31 cellular contexts compared by ENCODE assay signal in genomic region chr12:131164096-131164872, GRCh38.
DNase-seq lines count a peak whose midpoint lies in the region; ATAC-seq, FAIRE-seq and TF ChIP-seq lines count a peak whose summit lies in the region.
"Had no signal": no experiment of that assay in that cellular context is flagged by ENCODE, and none has a peak within 500 bp of the region (broad histone marks: within the 10 kb centered on the region; RNA-seq: fewer than 3 reads in every experiment).

No MANE protein-coding gene starts in this region.

- no peak overlapping the region for H4K5ac ChIP-seq in H1 (ENCODE audit: insufficient read length, low read depth, low read length)

- peak overlapping the region; percentile 52; the same call in 1 of the 2 replicates for H4K8ac ChIP-seq in H1 (ENCODE audit: extremely low read depth, insufficient read depth, low read length)

- intact Hi-C loops in right cardiac atrium (cut with DNase I), result no loop called here
- intact Hi-C loops in left ventricle myocardium inferior (cut with micrococcal nuclease), result no loop called here

- TF ChIP-seq CTCF in left ventricle myocardium inferior (IDR thresholded peaks at IDR 0.05; ENCODE audit: borderline replicate concordance) (no peak), H1 (IDR thresholded peaks at IDR 0.05; ENCODE audit: control extremely low read depth in 1 of 3, insufficient read depth in 1 of 3, low read depth in 1 of 3, low read length in 3 of 3) (no peak), nephron progenitor cell (IDR thresholded peaks at IDR 0.05) (no peak), RWPE1 (conservative IDR thresholded peaks at IDR 0.05; ENCODE audit: low read depth) (no peak)

- H2BK120ac ChIP-seq in H1 (replicated peaks; ENCODE audit: low read depth, low read length), result no peak overlapping the region

- 92% methylated on average over 24 of the region's 34 CpGs for WGBS in right cardiac atrium
- 94% methylated on average over 18 of the region's 34 CpGs; no CpG with 5 or more reads in 1 of the 2 experiments for WGBS in H1 (ENCODE audit: extremely low coverage in 1 of 2, insufficient coverage in 1 of 2, insufficient read length in 1 of 2, insufficient replicate concordance in 2 of 2, low coverage in 1 of 2, low lambda C conversion rate in 2 of 2, missing lambda C conversion rate in 1 of 2), 2 experiments

- no peak overlapping the region for H3K4ac ChIP-seq in H1 (replicated peaks; ENCODE audit: insufficient read length, low read depth, low read length)

- H3K4me3 ChIP-seq in right cardiac atrium (ENCODE audit: low read length) (no peak overlapping the region), left ventricle myocardium inferior (no peak overlapping the region), H1 (ENCODE audit: extremely low read depth in 1 of 4, insufficient read depth in 2 of 4, low read depth in 3 of 4, low read length in 4 of 4) (no peak overlapping the region)
- H3K4me3 ChIP-seq: MG63, PC-9, right atrium auricular region, spleen had no signal

- H3K79me1 ChIP-seq in H1 (ENCODE audit: low read depth, low read length), result no peaks in the 10 kb centered on the region

- peak; percentile 18 to 37 for ATAC-seq in right cardiac atrium
- ATAC-seq in HG02759 (IDR thresholded peaks at IDR 0.05; ENCODE audit: unreplicated experiment), result no peak
- no peak for ATAC-seq in activated T-cell treated with anti-CD3 and anti-CD28 coated beads, Interleukin-2, amount 50 U/mL, for 4 hours

- no peak overlapping the region for H4K91ac ChIP-seq in H1 (replicated peaks; ENCODE audit: insufficient read length, low read length)

- H3K9me3 ChIP-seq in right cardiac atrium (ENCODE audit: control insufficient read depth, low read length) (no peaks in the 10 kb centered on the region), left ventricle myocardium inferior (replicated peaks) (no peaks in the 10 kb centered on the region), H1 (ENCODE audit: insufficient read depth in 2 of 2, low read depth in 1 of 2, low read length in 1 of 2) (no peaks in the 10 kb centered on the region)
- H3K9me3 ChIP-seq: Caco-2, MG63, right atrium auricular region, spleen had no signal

- H3K9me3 Mint-ChIP-seq in nephron progenitor cell, result no peaks in the 10 kb centered on the region
- H3K9me3 Mint-ChIP-seq in activated T-cell treated with anti-CD3 and anti-CD28 coated beads, Interleukin-2, amount 50 U/mL, for 4 hours, result no peaks in the 10 kb centered on the region
- H3K9me3 Mint-ChIP-seq: activated naive CD4-positive, alpha-beta T cell treated with anti-CD3 and anti-CD28 coated beads, Interleukin-2, amount 50 U/mL, for 72 hours had no signal

- H2BK20ac ChIP-seq in H1 (ENCODE audit: low read length), result no peak overlapping the region

- no peak overlapping the region for H3K4me2 ChIP-seq in H1 (ENCODE audit: insufficient read depth in 1 of 2, low read depth in 2 of 2, low read length in 2 of 2)
- H3K4me2 ChIP-seq: PC-9 had no signal

- H3K4me1 Mint-ChIP-seq in nephron progenitor cell, result no peaks in the 10 kb centered on the region
- H3K4me1 Mint-ChIP-seq in activated T-cell treated with anti-CD3 and anti-CD28 coated beads, Interleukin-2, amount 50 U/mL, for 4 hours (ENCODE audit: low read depth), result no peaks in the 10 kb centered on the region

- CTCF ChIA-PET in H1 (lab: Charles Lee; ENCODE audit: partially characterized antibody) (interaction anchor here (0.6 to 1.1 kb wide), 2 partner anchors 375 to 398 kb away, joined by 3 read pairs; no protein-coding TSS in a partner anchor), RWPE1 (lab: Yijun Ruan, JAX) (interaction anchor here (0.6 to 0.7 kb wide), 2 partner anchors 32 to 658 kb away, joined by 3 to 5 read pairs; no protein-coding TSS in a partner anchor)

- H3K4me1 ChIP-seq in right cardiac atrium (ENCODE audit: control insufficient read depth, insufficient read depth, low read length) (no peaks in the 10 kb centered on the region), left ventricle myocardium inferior (no peaks in the 10 kb centered on the region), H1 (replicated peaks in 1 of 4; ENCODE audit: control insufficient read depth in 3 of 4, insufficient read depth in 4 of 4, low read length in 3 of 4) (no peaks in the 10 kb centered on the region)
- H3K4me1 ChIP-seq: Caco-2, parathyroid adenoma, right atrium auricular region, spleen had no signal

- H3K18ac ChIP-seq in H1 (ENCODE audit: extremely low read depth, low read length), result no peak overlapping the region

- no peak overlapping the region for H3K27ac ChIP-seq in right cardiac atrium (ENCODE audit: low read length)
- no peak overlapping the region for H3K27ac ChIP-seq in left ventricle myocardium inferior (replicated peaks)
- no peak overlapping the region for H3K27ac ChIP-seq in H1 (ENCODE audit: low read depth, low read length)
- no peak overlapping the region for H3K27ac ChIP-seq in RWPE1
- H3K27ac ChIP-seq: epithelial cell of prostate, parathyroid adenoma, PC-9, right atrium auricular region, spleen had no signal

- no peaks in the 10 kb centered on the region for H3K27me3 ChIP-seq in right cardiac atrium (ENCODE audit: control insufficient read depth, insufficient read depth)
- H3K27me3 ChIP-seq in left ventricle myocardium inferior (ENCODE audit: low read depth), result peaks cover 59% of the 10 kb centered on the region
- H3K27me3 ChIP-seq in H1 (replicated peaks in 1 of 4; ENCODE audit: control insufficient read depth in 3 of 4, extremely low read depth in 1 of 4, insufficient read depth in 3 of 4, low read length in 3 of 4), result no peaks in the 10 kb centered on the region
- H3K27me3 ChIP-seq: MG63, right atrium auricular region had no signal

- H3K4me3 Mint-ChIP-seq in nephron progenitor cell, result no peak overlapping the region
- H3K4me3 Mint-ChIP-seq in activated T-cell treated with anti-CD3 and anti-CD28 coated beads, Interleukin-2, amount 50 U/mL, for 4 hours, result no peak overlapping the region
- H3K4me3 Mint-ChIP-seq: IgD-negative memory B cell had no signal

- DNase-seq in right cardiac atrium, result peak in 1 of 3 donors; percentile 44
- DNase-seq in left ventricle myocardium inferior, result no peak
- peak; percentile 2 for DNase-seq in LoVo (ENCODE audit: low spot score)
- no peak for DNase-seq in H1 (ENCODE audit: low read depth in 1 of 2, low spot score in 2 of 2)
- DNase-seq in nephron progenitor cell, result no peak
- DNase-seq in RWPE1 (ENCODE audit: low spot score), result no peak
- DNase-seq in activated T-cell treated with anti-CD3 and anti-CD28 coated beads, Interleukin-2, amount 50 U/mL, for 4 hours, result no peak
- DNase-seq: activated CD4-positive, alpha-beta T cell treated with anti-CD3 and anti-CD28 coated beads, Interleukin-2, amount 50 U/mL, for 4 hours; C1 segment of cervical spinal cord; DMS79 treated with DMSO at 0.1 percent for 48 hours; effector CD4-positive, alpha-beta T cell; glutamatergic neuron; GOT3; mammary epithelial cell; MG63; NCI-H1417 treated with DMSO at 0.1 percent for 48 hours; NCI-H2081; PC-9; Right ventricle myocardium superior; spleen; SW 1271; trophoblast cell had no signal

- H3K9ac ChIP-seq in H1 (replicated peaks in 1 of 4; ENCODE audit: extremely low read depth in 1 of 4, low read depth in 3 of 4, low read length in 3 of 4), result no peak overlapping the region
- H3K9ac ChIP-seq: parathyroid adenoma had no signal

- no peak for TF ChIP-seq RAD21 in H1 (IDR thresholded peaks at IDR 0.05 in 1 of 2, conservative IDR thresholded peaks at IDR 0.05 in 1 of 2; ENCODE audit: low read depth in 2 of 2, low read length in 2 of 2)

- H2AK5ac ChIP-seq in H1 (ENCODE audit: low read depth, low read length), result no peak overlapping the region

- no peaks in the 10 kb centered on the region for H3K23me2 ChIP-seq in H1 (ENCODE audit: low read depth, low read length)

- H3K36me3 ChIP-seq in left ventricle myocardium inferior (no peaks in the 10 kb centered on the region), H1 (ENCODE audit: control insufficient read depth in 2 of 4, insufficient read depth in 4 of 4, low read length in 3 of 4) (no peaks in the 10 kb centered on the region)
- H3K36me3 ChIP-seq: MG63, right atrium auricular region, spleen had no signal

- H2BK5ac ChIP-seq in H1 (ENCODE audit: low read depth, low read length), result no peak overlapping the region

- H3K14ac ChIP-seq in H1 (ENCODE audit: insufficient read length), result no peak overlapping the region

- FAIRE-seq in H1 (lab: Jason Lieb, UNC), result no peak
- FAIRE-seq: bronchial epithelial cell, GM12891 had no signal

- no peaks in the 10 kb centered on the region for H3K36me3 Mint-ChIP-seq in nephron progenitor cell (ENCODE audit: low read depth)
- no peaks in the 10 kb centered on the region for H3K36me3 Mint-ChIP-seq in activated T-cell treated with anti-CD3 and anti-CD28 coated beads, Interleukin-2, amount 50 U/mL, for 4 hours (ENCODE audit: insufficient read depth)
- H3K36me3 Mint-ChIP-seq: activated naive CD4-positive, alpha-beta T cell treated with anti-CD3 and anti-CD28 coated beads, Interleukin-2, amount 50 U/mL, for 72 hours had no signal

- no peak for TF ChIP-seq EP300 in H1 (IDR thresholded peaks at IDR 0.05; ENCODE audit: borderline replicate concordance in 1 of 2, low read depth in 2 of 2, low read length in 2 of 2)

- no peak overlapping the region for H2BK12ac ChIP-seq in H1 (ENCODE audit: low read depth, low read length)

- POLR2A ChIA-PET in H1 (lab: Charles Lee; ENCODE audit: partially characterized antibody), result no interaction called here
- POLR2A ChIA-PET in RWPE1 (lab: Yijun Ruan, JAX; ENCODE audit: low non-redundant PET), result no interaction called here

- no peak overlapping the region for H3K56ac ChIP-seq in H1 (replicated peaks; ENCODE audit: insufficient read length, low read depth, low read length)

- TF ChIP-seq POLR2A in H1 (IDR thresholded peaks at IDR 0.05; ENCODE audit: control extremely low read depth in 1 of 2, low read depth in 2 of 2, low read length in 2 of 2), result no peak

- H3K23ac ChIP-seq in H1 (ENCODE audit: insufficient read length), result no peak overlapping the region

- H2AFZ ChIP-seq in H1 (ENCODE audit: low read length), result no peak overlapping the region
- H2AFZ ChIP-seq: parathyroid adenoma, PC-9 had no signal

- no peak overlapping the region for H2BK15ac ChIP-seq in H1 (ENCODE audit: low read length)

- no peaks in the 10 kb centered on the region for H3K79me2 ChIP-seq in H1 (ENCODE audit: control insufficient read depth in 1 of 2, insufficient read depth in 2 of 2, low read length in 2 of 2)
- H3K79me2 ChIP-seq: parathyroid adenoma had no signal

- no peak overlapping the region for H3K27ac Mint-ChIP-seq in nephron progenitor cell
- H3K27ac Mint-ChIP-seq: activated naive CD4-positive, alpha-beta T cell treated with anti-CD3 and anti-CD28 coated beads, Interleukin-2, amount 50 U/mL, for 72 hours; IgD-negative memory B cell had no signal

- peaks cover 17% of the 10 kb centered on the region for H3K27me3 Mint-ChIP-seq in nephron progenitor cell (ENCODE audit: low read depth, poor library complexity)
- H3K27me3 Mint-ChIP-seq in activated T-cell treated with anti-CD3 and anti-CD28 coated beads, Interleukin-2, amount 50 U/mL, for 4 hours (ENCODE audit: low read depth), result peaks cover 30% of the 10 kb centered on the region

- no peaks in the 10 kb centered on the region for H4K20me1 ChIP-seq in H1 (replicated peaks in 1 of 2; ENCODE audit: control insufficient read depth in 1 of 2, insufficient read depth in 2 of 2, low read length in 2 of 2)

TF ChIP-seq in H1, 55 proteins besides CTCF, POLR2A, EP300 and RAD21 (continues in another document):
- no peak for TF ChIP-seq SIX5 (IDR thresholded peaks at IDR 0.05; ENCODE audit: low read depth, low read length)

Comparison
In these comparisons a context has a peak if more than half of its experiments do, and no peak if none do; other contexts are left out.
1. ATAC-seq: peak in right cardiac atrium (2 of 2); none in HG02759 (single experiment) and activated T-cell treated with anti-CD3 and anti-CD28 coated beads, Interleukin-2, amount 50 U/mL, for 4 hours (0 of 2).